Comparison of ENCODE assay signal across 9 cellular contexts in the genomic region with DNA sequence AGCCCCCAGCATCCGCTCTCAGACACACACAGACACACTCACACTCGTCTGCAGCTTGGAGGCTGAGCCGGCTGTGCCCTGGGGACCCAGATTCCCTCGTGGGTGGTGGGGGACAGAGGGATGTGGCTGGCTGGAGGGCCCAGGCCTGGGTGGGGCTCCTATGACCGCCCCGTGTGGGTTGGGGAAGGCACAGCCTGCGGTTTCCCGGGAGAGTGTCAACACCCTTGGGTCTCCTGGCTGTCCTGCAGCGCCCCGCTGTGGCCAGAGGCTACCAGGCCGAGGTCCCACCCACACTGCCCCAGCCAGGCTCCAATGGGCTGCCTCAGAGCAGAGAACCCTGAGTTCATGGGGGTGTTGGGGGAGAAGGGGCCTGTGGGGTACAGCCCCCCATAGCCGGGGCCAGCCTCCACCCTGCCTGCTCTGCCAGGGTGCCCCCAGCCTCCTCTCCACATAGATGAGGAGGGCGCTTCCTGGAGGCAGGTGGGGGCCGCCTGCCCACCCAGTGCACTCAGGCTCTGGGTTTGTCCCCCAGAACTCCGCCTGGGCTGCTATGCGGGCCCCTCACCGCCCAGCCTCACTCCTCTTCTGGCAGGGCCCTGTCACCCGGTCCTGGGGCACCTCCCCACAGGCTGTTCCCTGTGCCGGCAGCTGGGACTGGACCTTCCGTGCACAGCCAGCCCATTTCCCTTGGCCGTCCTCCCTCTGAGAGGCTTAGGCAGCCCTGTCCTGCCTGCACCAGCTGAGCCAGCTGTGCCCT. TPM values are rescaled to one million over a fixed set of nuclear protein-coding genes. Genes with fewer than 3 reads are reported as not detected.
DNase-seq lines count a peak whose midpoint lies in the region; ATAC-seq and TF ChIP-seq lines count a peak whose summit lies in the region.
"Had no signal": no experiment of that assay in that cellular context is flagged by ENCODE, and none has a peak within 500 bp of the region (broad histone marks: within the 10 kb centered on the region; RNA-seq: fewer than 3 reads in every experiment).

TTC34 (minus strand) TSS at position 159 of the 757 bp plus-strand sequence. CDS start 866 bp downstream, outside the sequence.

- H3K27me3 ChIP-seq in smooth muscle cell (ENCODE audit: low read depth) = no peaks in the 10 kb centered on the region

- in situ Hi-C loops in KBM-7 (cut with MboI; ENCODE audit: low pct_unique_long_range_greater_than_20kb, low sequenced_read_pairs) = no loop called here

- no peaks in the 10 kb centered on the region for H3F3A ChIP-seq in smooth muscle cell (ENCODE audit: low read depth)

- peaks cover 21% of the 10 kb centered on the region for H3K27me3 Mint-ChIP-seq in stimulated activated naive CD8-positive, alpha-beta T cell treated with anti-CD3 and anti-CD28 coated beads, Interleukin-15, amount 100 ng/mL, for 72 hours

- no peak within 1 kb of the TSS for H3K9ac ChIP-seq in smooth muscle cell (ENCODE audit: low read depth)

- H3K4me2 ChIP-seq in smooth muscle cell = no peak within 1 kb of the TSS

- no peak within 1 kb of the TSS for H2AFZ ChIP-seq in smooth muscle cell (ENCODE audit: low read depth)

- H3K79me2 ChIP-seq in smooth muscle cell (ENCODE audit: low read depth) = no peaks in the 10 kb centered on the region

- peak; percentile 82 for ATAC-seq in stimulated activated naive CD8-positive, alpha-beta T cell treated with anti-CD3 and anti-CD28 coated beads, Interleukin-15, amount 100 ng/mL, for 72 hours
- no peak for ATAC-seq in HG03378 (IDR thresholded peaks at IDR 0.05; ENCODE audit: unreplicated experiment)
- no peak for ATAC-seq in GM19455 (IDR thresholded peaks at IDR 0.05; ENCODE audit: unreplicated experiment)
- ATAC-seq: body of pancreas had no signal

- no peaks in the 10 kb centered on the region for H3K9me3 Mint-ChIP-seq in stimulated activated naive CD8-positive, alpha-beta T cell treated with anti-CD3 and anti-CD28 coated beads, Interleukin-15, amount 100 ng/mL, for 72 hours

- no peak within 1 kb of the TSS for H3K4me3 Mint-ChIP-seq in stimulated activated naive CD8-positive, alpha-beta T cell treated with anti-CD3 and anti-CD28 coated beads, Interleukin-15, amount 100 ng/mL, for 72 hours

- H3K27ac Mint-ChIP-seq in stimulated activated naive CD8-positive, alpha-beta T cell treated with anti-CD3 and anti-CD28 coated beads, Interleukin-15, amount 100 ng/mL, for 72 hours = peak within 1 kb of the TSS in 1 of 2 donors; percentile 63

- no peak within 1 kb of the TSS for H3K27ac ChIP-seq in smooth muscle cell (ENCODE audit: low read depth)
- H3K27ac ChIP-seq: body of pancreas had no signal

- no peaks in the 10 kb centered on the region for H3K4me1 ChIP-seq in smooth muscle cell (ENCODE audit: low read depth)

- no peaks in the 10 kb centered on the region for H3K9me3 ChIP-seq in smooth muscle cell (replicated peaks; ENCODE audit: low read depth)
- H3K9me3 ChIP-seq: body of pancreas had no signal

- no peak for TF ChIP-seq CTCF in smooth muscle cell (IDR thresholded peaks at IDR 0.05; ENCODE audit: borderline replicate concordance, insufficient read depth, poor library complexity, severe bottlenecking)

- WGBS in smooth muscle cell (ENCODE audit: low lambda C conversion rate) = 83% methylated on average over 18 of the region's 21 CpGs

- peaks cover 6% of the 10 kb centered on the region for H3K4me1 Mint-ChIP-seq in stimulated activated naive CD8-positive, alpha-beta T cell treated with anti-CD3 and anti-CD28 coated beads, Interleukin-15, amount 100 ng/mL, for 72 hours

- DNase-seq in COLO668 (lab: John Stamatoyannopoulos, UW; ENCODE audit: unreplicated experiment) (peak; percentile 52), KBM-7 (peak; percentile 66), iPS-NIHi11 (ENCODE audit: low spot score) (peak; percentile 49), smooth muscle cell (lab: John Stamatoyannopoulos, UW; ENCODE audit: unreplicated experiment) (no peak)
- peak; percentile 57 to 64 for DNase-seq in activated CD4-positive, alpha-beta T cell treated with anti-CD3 and anti-CD28 coated beads, Interleukin-2, amount 50 U/mL, for 48 hours
- peak; percentile 52 to 60 for DNase-seq in stimulated activated naive CD8-positive, alpha-beta T cell treated with anti-CD3 and anti-CD28 coated beads, Interleukin-15, amount 100 ng/mL, for 72 hours

- no peaks in the 10 kb centered on the region for H3K36me3 ChIP-seq in smooth muscle cell (ENCODE audit: low read depth)

- no peak within 1 kb of the TSS for H3K4me3 ChIP-seq in smooth muscle cell
- H3K4me3 ChIP-seq: body of pancreas had no signal

- no peaks in the 10 kb centered on the region for H4K20me1 ChIP-seq in smooth muscle cell (ENCODE audit: low read depth)

RNA-seq across cellular contexts. Expression of gene TTC34, which starts in this region (rescaled TPM):
- total RNA-seq in smooth muscle cell = 0.04 TPM in 1 of 2 replicates, not detected in the other
- 0.01 TPM in 1 of 2 replicates, not detected in the other for polyA plus RNA-seq in smooth muscle cell
